In the genomic region with DNA sequence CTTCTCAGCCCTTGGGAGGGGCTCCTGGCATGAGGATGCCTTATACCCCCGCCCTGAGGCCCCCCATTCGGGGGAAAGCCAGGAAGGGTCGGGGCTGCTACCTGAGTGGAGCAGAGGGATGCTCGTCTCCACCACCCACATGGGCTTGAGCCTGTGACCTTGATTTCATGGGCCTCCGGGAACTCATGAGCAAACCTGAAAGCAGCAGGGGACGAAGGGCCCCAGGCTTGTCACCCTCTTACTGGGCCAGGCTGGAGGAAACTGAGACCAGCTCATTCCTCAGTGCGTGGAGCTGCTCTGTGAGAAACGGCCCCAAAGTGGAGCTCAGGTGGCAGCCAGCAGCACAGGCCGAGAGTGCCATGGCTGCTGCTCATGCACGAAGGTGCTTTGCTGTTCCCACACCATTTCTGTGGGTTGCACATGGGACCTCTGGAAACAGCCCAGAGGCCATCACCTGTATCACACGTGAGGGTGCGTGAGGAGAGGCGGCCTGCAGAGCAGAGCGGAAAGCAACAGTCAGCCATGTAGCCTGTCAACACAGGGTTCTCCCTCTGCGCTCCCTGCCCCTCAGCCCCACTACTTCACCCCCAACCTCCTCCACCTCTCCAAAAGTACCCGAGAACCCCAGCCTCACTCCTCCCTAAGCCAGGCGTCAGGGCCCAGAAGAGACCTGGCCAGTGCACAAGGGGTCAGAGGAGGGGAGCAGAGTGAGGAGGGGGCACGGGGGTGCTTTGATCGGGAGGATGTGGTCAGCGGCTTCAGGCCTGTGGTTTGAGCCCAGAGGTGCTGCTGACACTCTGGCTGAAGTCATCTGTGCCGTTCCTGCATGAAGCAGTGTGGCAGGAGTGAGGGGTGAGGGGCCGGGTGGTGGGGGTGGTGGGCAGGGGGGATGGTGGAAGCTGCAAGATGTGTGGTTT, we compare ENCODE assay signal across 2 cellular contexts.
TF ChIP-seq lines count a peak whose summit lies in the region.

No MANE protein-coding gene starts in this region.

TF ChIP-seq in IMR-90, 13 proteins besides CTCF, POLR2A, EP300 and RAD21:
- no peak for TF ChIP-seq BHLHE40 (IDR thresholded peaks at IDR 0.05; ENCODE audit: low read depth, low read length)
- no peak for TF ChIP-seq SMC3 (IDR thresholded peaks at IDR 0.05; ENCODE audit: low read depth, low read length)
- TF ChIP-seq, protein P1, sequence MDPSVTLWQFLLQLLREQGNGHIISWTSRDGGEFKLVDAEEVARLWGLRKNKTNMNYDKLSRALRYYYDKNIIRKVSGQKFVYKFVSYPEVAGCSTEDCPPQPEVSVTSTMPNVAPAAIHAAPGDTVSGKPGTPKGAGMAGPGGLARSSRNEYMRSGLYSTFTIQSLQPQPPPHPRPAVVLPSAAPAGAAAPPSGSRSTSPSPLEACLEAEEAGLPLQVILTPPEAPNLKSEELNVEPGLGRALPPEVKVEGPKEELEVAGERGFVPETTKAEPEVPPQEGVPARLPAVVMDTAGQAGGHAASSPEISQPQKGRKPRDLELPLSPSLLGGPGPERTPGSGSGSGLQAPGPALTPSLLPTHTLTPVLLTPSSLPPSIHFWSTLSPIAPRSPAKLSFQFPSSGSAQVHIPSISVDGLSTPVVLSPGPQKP (IDR thresholded peaks at IDR 0.05; ENCODE audit: borderline replicate concordance, low read depth, low read length) = no peak
- no peak for TF ChIP-seq MAZ (IDR thresholded peaks at IDR 0.05; ENCODE audit: borderline replicate concordance, low read depth, low read length)
- TF ChIP-seq NFE2L2 (IDR thresholded peaks at IDR 0.05; ENCODE audit: low read depth, low read length) = no peak
- no peak for TF ChIP-seq RFX5 (IDR thresholded peaks at IDR 0.05; ENCODE audit: low read depth, low read length)
- TF ChIP-seq, protein P2, sequence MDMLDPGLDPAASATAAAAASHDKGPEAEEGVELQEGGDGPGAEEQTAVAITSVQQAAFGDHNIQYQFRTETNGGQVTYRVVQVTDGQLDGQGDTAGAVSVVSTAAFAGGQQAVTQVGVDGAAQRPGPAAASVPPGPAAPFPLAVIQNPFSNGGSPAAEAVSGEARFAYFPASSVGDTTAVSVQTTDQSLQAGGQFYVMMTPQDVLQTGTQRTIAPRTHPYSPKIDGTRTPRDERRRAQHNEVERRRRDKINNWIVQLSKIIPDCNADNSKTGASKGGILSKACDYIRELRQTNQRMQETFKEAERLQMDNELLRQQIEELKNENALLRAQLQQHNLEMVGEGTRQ (IDR thresholded peaks at IDR 0.05; ENCODE audit: low read depth, low read length) = no peak
- TF ChIP-seq RCOR1 (IDR thresholded peaks at IDR 0.05; ENCODE audit: insufficient replicate concordance, low read length) = no peak
- TF ChIP-seq MAFK (IDR thresholded peaks at IDR 0.05; ENCODE audit: low read depth, low read length) = no peak

TF ChIP-seq in H1, 55 proteins besides CTCF, POLR2A, EP300 and RAD21:
- no peak for TF ChIP-seq HDAC6 (IDR thresholded peaks at IDR 0.05; ENCODE audit: low read depth, low read length)
- TF ChIP-seq, protein P3, sequence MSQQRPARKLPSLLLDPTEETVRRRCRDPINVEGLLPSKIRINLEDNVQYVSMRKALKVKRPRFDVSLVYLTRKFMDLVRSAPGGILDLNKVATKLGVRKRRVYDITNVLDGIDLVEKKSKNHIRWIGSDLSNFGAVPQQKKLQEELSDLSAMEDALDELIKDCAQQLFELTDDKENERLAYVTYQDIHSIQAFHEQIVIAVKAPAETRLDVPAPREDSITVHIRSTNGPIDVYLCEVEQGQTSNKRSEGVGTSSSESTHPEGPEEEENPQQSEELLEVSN (IDR thresholded peaks at IDR 0.05) = no peak
